Comparison of ENCODE assay signal across 9 cellular contexts in genomic region chr1:80453775-80454174, GRCh38.
"Had no signal": no experiment of that assay in that cellular context is flagged by ENCODE, and none has a peak within 500 bp of the region (broad histone marks: within the 10 kb centered on the region; RNA-seq: fewer than 3 reads in every experiment).

No MANE protein-coding gene starts in this region.

- H3K9ac ChIP-seq: GM23248 had no signal

- H3K4me3 Mint-ChIP-seq: GM23338, H9, HFFc6 had no signal

- ATAC-seq: GM23338, HCT116 had no signal

- H2AFZ ChIP-seq: GM23248, GM23338 had no signal

- H3K9me3 ChIP-seq: HAP-1 had no signal

- DNase-seq: GM23248, GOT3, H7, H9, HCEC 1CT, HFFc6 had no signal

- H3K4me2 ChIP-seq: GM23338 had no signal

- H3K27ac Mint-ChIP-seq: GM23338, H9, HFFc6 had no signal

- H3K36me3 ChIP-seq: HAP-1 had no signal

- H3K27ac ChIP-seq: GM23248 had no signal

- H3K4me3 ChIP-seq: GM23248, GM23338, HAP-1 had no signal
